ENCODE assay signal across 12 cellular contexts in the genomic region with DNA sequence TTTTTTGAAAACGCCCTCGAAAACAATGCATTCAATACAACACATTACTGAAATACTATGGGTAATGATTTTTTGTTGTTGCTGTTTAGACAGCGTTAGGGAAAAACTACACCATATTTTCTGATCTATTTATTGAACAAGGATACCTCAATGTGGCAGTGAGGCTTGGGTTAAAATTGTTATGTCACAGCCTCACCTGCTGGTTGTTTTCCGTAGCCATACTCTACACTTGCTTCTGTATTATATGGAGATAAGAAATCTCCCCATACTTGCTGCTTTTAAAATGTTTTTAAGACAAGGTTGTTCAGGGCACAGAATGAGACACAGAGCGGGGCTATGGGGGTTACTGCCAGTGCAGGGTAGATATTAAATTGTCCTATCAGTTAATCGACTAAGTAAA.
DNase-seq lines count a peak whose midpoint lies in the region; ATAC-seq and TF ChIP-seq lines count a peak whose summit lies in the region.
"Had no signal": no experiment of that assay in that cellular context is flagged by ENCODE, and none has a peak within 500 bp of the region (broad histone marks: within the 10 kb centered on the region; RNA-seq: fewer than 3 reads in every experiment).

No MANE protein-coding gene starts in this region.

- H3K36me3 Mint-ChIP-seq in type B pancreatic cell, result no peaks in the 10 kb centered on the region
- H3K36me3 Mint-ChIP-seq: activated naive CD4-positive, alpha-beta T cell treated with anti-CD3 and anti-CD28 coated beads, Interleukin-2, amount 50 U/mL, for 72 hours had no signal

- no peak for TF ChIP-seq POLR2A in body of pancreas (IDR thresholded peaks at IDR 0.05)

- no peak overlapping the region for H3K27ac Mint-ChIP-seq in stimulated activated naive CD8-positive, alpha-beta T cell treated with anti-CD3 and anti-CD28 coated beads, Interleukin-15, amount 100 ng/mL, for 72 hours
- no peak overlapping the region for H3K27ac Mint-ChIP-seq in type B pancreatic cell
- H3K27ac Mint-ChIP-seq: activated naive CD4-positive, alpha-beta T cell treated with anti-CD3 and anti-CD28 coated beads, Interleukin-2, amount 50 U/mL, for 72 hours had no signal

- H3K9me3 ChIP-seq in body of pancreas, result no peaks in the 10 kb centered on the region
- H3K9me3 ChIP-seq in hepatocyte (ENCODE audit: low read depth), result no peaks in the 10 kb centered on the region
- H3K9me3 ChIP-seq: gastrocnemius medialis had no signal

- H3K4me1 ChIP-seq in body of pancreas (no peaks in the 10 kb centered on the region), hepatocyte (ENCODE audit: insufficient read depth) (no peaks in the 10 kb centered on the region)
- H3K4me1 ChIP-seq: gastrocnemius medialis had no signal

- no peak for DNase-seq in stimulated activated naive CD8-positive, alpha-beta T cell treated with anti-CD3 and anti-CD28 coated beads, Interleukin-15, amount 100 ng/mL, for 72 hours
- no peak for DNase-seq in stimulated activated naive CD8-positive, alpha-beta T cell treated with anti-CD3 and anti-CD28 coated beads, Interleukin-15, Interleukin-2, amounts not matched to agents 100 U/mL and 50 U/mL, for 24 hours
- DNase-seq in body of pancreas (peak in 3 of 4 donors; percentile 12 to 25 (median 23)), type B pancreatic cell (ENCODE audit: extremely low spot score, unreplicated experiment) (no peak), HCEC 1CT (no peak), hepatocyte (ENCODE audit: low spot score) (no peak)
- DNase-seq in effector CD4-positive, alpha-beta T cell, result no peak
- DNase-seq: gastrocnemius medialis; NCI-H1105; NK-92 treated with Interleukin-12 subunit alpha and Interleukin-12 subunit beta, amount 100 ng/mL, for 24 hours had no signal

- H3K27ac ChIP-seq in body of pancreas, result no peak overlapping the region
- H3K27ac ChIP-seq in hepatocyte, result no peak overlapping the region
- H3K27ac ChIP-seq: gastrocnemius medialis had no signal

- H3K36me3 ChIP-seq in body of pancreas (replicated peaks in 1 of 2; ENCODE audit: insufficient read depth in 1 of 2, low read depth in 2 of 2) (no peaks in the 10 kb centered on the region), hepatocyte (replicated peaks; ENCODE audit: insufficient read depth, low read depth) (no peaks in the 10 kb centered on the region)
- H3K36me3 ChIP-seq: gastrocnemius medialis had no signal

- no peaks in the 10 kb centered on the region for H4K20me1 ChIP-seq in hepatocyte (ENCODE audit: insufficient read depth, poor library complexity, severe bottlenecking)

- H3K4me3 Mint-ChIP-seq in stimulated activated naive CD8-positive, alpha-beta T cell treated with anti-CD3 and anti-CD28 coated beads, Interleukin-15, amount 100 ng/mL, for 72 hours, result no peak overlapping the region
- H3K4me3 Mint-ChIP-seq in type B pancreatic cell, result no peak overlapping the region

- TF ChIP-seq CTCF in body of pancreas (IDR thresholded peaks at IDR 0.05) (peak in 6 of 7 experiments; percentile 25 to 73 (median 63)), type B pancreatic cell (conservative IDR thresholded peaks at IDR 0.05) (peak; percentile 20), hepatocyte (IDR thresholded peaks at IDR 0.05; ENCODE audit: poor library complexity) (no peak)

- no peaks in the 10 kb centered on the region for H3K27me3 Mint-ChIP-seq in stimulated activated naive CD8-positive, alpha-beta T cell treated with anti-CD3 and anti-CD28 coated beads, Interleukin-15, amount 100 ng/mL, for 72 hours
- H3K27me3 Mint-ChIP-seq in type B pancreatic cell, result no peaks in the 10 kb centered on the region

- no peak overlapping the region for H3K4me2 ChIP-seq in hepatocyte

- peak; percentile 49 for ATAC-seq in stimulated activated naive CD8-positive, alpha-beta T cell treated with anti-CD3 and anti-CD28 coated beads, Interleukin-15, amount 100 ng/mL, for 72 hours
- ATAC-seq in stimulated activated naive CD8-positive, alpha-beta T cell treated with anti-CD3 and anti-CD28 coated beads, Interleukin-15, Interleukin-2, amounts not matched to agents 100 U/mL and 50 U/mL, for 24 hours, result no peak
- ATAC-seq in HG02885 (IDR thresholded peaks at IDR 0.05; ENCODE audit: poor library complexity, unreplicated experiment) (peak; percentile 78), body of pancreas (no peak)
- ATAC-seq: activated naive CD4-positive, alpha-beta T cell treated with anti-CD3 and anti-CD28 coated beads, Interleukin-2, amount 50 U/mL, for 72 hours; gastrocnemius medialis had no signal

- 25 to 29% methylated on average over 6 of the region's 6 CpGs for WGBS in body of pancreas, 2 donors
- 72% methylated on average over 6 of the region's 6 CpGs for WGBS in hepatocyte (ENCODE audit: low lambda C conversion rate, missing lambda C conversion rate)

- no peaks in the 10 kb centered on the region for H3K27me3 ChIP-seq in body of pancreas
- H3K27me3 ChIP-seq in hepatocyte, result no peaks in the 10 kb centered on the region
- H3K27me3 ChIP-seq: gastrocnemius medialis had no signal

- no peak overlapping the region for H3K4me3 ChIP-seq in body of pancreas
- no peak overlapping the region for H3K4me3 ChIP-seq in hepatocyte
- H3K4me3 ChIP-seq: gastrocnemius medialis had no signal

- intact Hi-C loops in body of pancreas (cut with DNase I), result loop anchor here (5.0 kb wide), 1 partner anchor 256 kb away; no protein-coding TSS in a partner anchor

- no peaks in the 10 kb centered on the region for H3K9me3 Mint-ChIP-seq in stimulated activated naive CD8-positive, alpha-beta T cell treated with anti-CD3 and anti-CD28 coated beads, Interleukin-15, amount 100 ng/mL, for 72 hours
- H3K9me3 Mint-ChIP-seq in type B pancreatic cell, result peaks cover 7% of the 10 kb centered on the region
- H3K9me3 Mint-ChIP-seq: activated naive CD4-positive, alpha-beta T cell treated with anti-CD3 and anti-CD28 coated beads, Interleukin-2, amount 50 U/mL, for 72 hours had no signal

- H3K79me2 ChIP-seq in hepatocyte, result no peaks in the 10 kb centered on the region

- no peaks in the 10 kb centered on the region for H3K4me1 Mint-ChIP-seq in stimulated activated naive CD8-positive, alpha-beta T cell treated with anti-CD3 and anti-CD28 coated beads, Interleukin-15, amount 100 ng/mL, for 72 hours
- no peaks in the 10 kb centered on the region for H3K4me1 Mint-ChIP-seq in type B pancreatic cell (ENCODE audit: unreplicated experiment)

- no peak overlapping the region for H2AFZ ChIP-seq in hepatocyte

- H3K9me2 ChIP-seq in hepatocyte (replicated peaks; ENCODE audit: insufficient read depth), result no peaks in the 10 kb centered on the region

Comparison
In these comparisons a context has a peak if more than half of its experiments do, and no peak if none do; other contexts are left out.
1. ATAC-seq: peak in stimulated activated naive CD8-positive, alpha-beta T cell treated with anti-CD3 and anti-CD28 coated beads, Interleukin-15, amount 100 ng/mL, for 72 hours (single experiment) and HG02885 (single experiment); none in stimulated activated naive CD8-positive, alpha-beta T cell treated with anti-CD3 and anti-CD28 coated beads, Interleukin-15, Interleukin-2, amounts not matched to agents 100 U/mL and 50 U/mL, for 24 hours (single experiment) and body of pancreas (single experiment).
2. DNase-seq: peak in body of pancreas (3 of 4); none in stimulated activated naive CD8-positive, alpha-beta T cell treated with anti-CD3 and anti-CD28 coated beads, Interleukin-15, amount 100 ng/mL, for 72 hours (0 of 2), stimulated activated naive CD8-positive, alpha-beta T cell treated with anti-CD3 and anti-CD28 coated beads, Interleukin-15, Interleukin-2, amounts not matched to agents 100 U/mL and 50 U/mL, for 24 hours (single experiment), type B pancreatic cell (single experiment), HCEC 1CT (single experiment), effector CD4-positive, alpha-beta T cell (single experiment) and hepatocyte (single experiment).